In the genomic region with DNA sequence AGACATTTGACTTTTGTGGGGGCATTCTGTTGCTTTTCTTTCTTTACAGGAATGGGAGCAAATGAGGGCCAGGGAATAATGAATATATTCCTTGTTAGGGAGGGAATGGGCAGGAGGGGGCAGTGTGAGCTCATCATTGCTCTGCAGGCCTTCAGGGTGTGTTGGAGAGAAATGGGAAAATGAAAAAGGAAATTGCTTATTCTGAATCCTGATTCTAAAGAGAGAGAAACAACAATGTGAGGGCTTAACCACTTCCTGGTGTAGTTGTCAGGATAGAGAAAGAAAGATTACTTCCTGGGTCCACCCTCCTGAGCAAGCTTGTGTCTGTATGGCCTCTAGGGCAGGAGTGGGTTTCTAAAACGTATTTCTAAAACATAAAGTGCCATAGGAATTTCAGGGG, we compare ENCODE assay signal across 8 cellular contexts. TPM values are rescaled to one million over a fixed set of nuclear protein-coding genes. Genes with fewer than 3 reads are reported as not detected.
DNase-seq lines count a peak whose midpoint lies in the region; ATAC-seq and TF ChIP-seq lines count a peak whose summit lies in the region.

No MANE protein-coding gene starts in this region.

- peaks cover 56 to 63% (median 62%) of the 10 kb centered on the region in 3 donors for H3K4me1 Mint-ChIP-seq in naive B cell

- no peak for TF ChIP-seq POLR2A in erythroblast (IDR thresholded peaks at IDR 0.05; ENCODE audit: low read length)

- no peaks in the 10 kb centered on the region for H3K9me3 ChIP-seq in MG63

- peak overlapping the region; percentile 57 to 99 (median 96) for H3K27ac Mint-ChIP-seq in naive B cell

- H3K27me3 Mint-ChIP-seq in naive B cell: no peaks in the 10 kb centered on the region

- peaks cover 0 to 6% of the 10 kb centered on the region in 2 donors for H3K36me3 Mint-ChIP-seq in naive B cell

- no peak for DNase-seq in AG09319 (ENCODE audit: extremely low read depth, low read depth)
- DNase-seq in GM12865 (ENCODE audit: low read depth): peak; percentile 83
- peak; percentile 30 for DNase-seq in MG63
- peak; percentile 26 to 50 for DNase-seq in activated CD4-positive, alpha-beta T cell treated with anti-CD3 and anti-CD28 coated beads for 4 hours
- DNase-seq in erythroblast (lab: John Stamatoyannopoulos, UW): peak; percentile 37 to 75
- DNase-seq in naive B cell: peak; percentile 28
- no peak for DNase-seq in NCI-H524 treated with DMSO at 0.1 percent for 48 hours (lab: John Stamatoyannopoulos, UW)

- no peaks in the 10 kb centered on the region for H3K36me3 ChIP-seq in MG63

- H3K9me3 Mint-ChIP-seq in naive B cell: peaks cover 0 to 3% (median 2%) of the 10 kb centered on the region in 7 donors

- peak overlapping the region in 7 of 8 donors; percentile 7 to 85 (median 54) for H3K4me3 Mint-ChIP-seq in naive B cell

- TF ChIP-seq CTCF in AG09319 (IDR thresholded peaks at IDR 0.05; ENCODE audit: low read depth, low read length) (peak; percentile 28), GM12865 (IDR thresholded peaks at IDR 0.05; ENCODE audit: insufficient read depth, low read depth, low read length, missing control alignments) (peak; percentile 58)

- H3K4me3 ChIP-seq in GM12865 (ENCODE audit: low read depth, low read length) (no peak overlapping the region), MG63 (no peak overlapping the region)

- peak in 1 of 2 donors; percentile 8 for ATAC-seq in naive B cell (ENCODE audit: low read depth in 2 of 2)
- no peak for ATAC-seq in HG02885 (IDR thresholded peaks at IDR 0.05; ENCODE audit: poor library complexity, unreplicated experiment)

- H3K27me3 ChIP-seq in MG63: no peaks in the 10 kb centered on the region

RNA-seq across cellular contexts. Expression of a gene that starts 28.3 kb away (rescaled TPM):
- total RNA-seq in MG63 (2014; rRNA removed; shearing (Covaris generic); ENCODE audit: low replicate concordance): not detected in 2 replicates
- polyA plus RNA-seq in naive B cell (ENCODE audit: low read depth in 6 of 6): under 1 TPM in 5 of 6 donors, not detected in 1; 0.05 to 0.19 (median 0.08) TPM

Comparison
In these comparisons a context has a peak if more than half of its experiments do, and no peak if none do; other contexts are left out.
1. DNase-seq: peak in GM12865 (single experiment), MG63 (single experiment), activated CD4-positive, alpha-beta T cell treated with anti-CD3 and anti-CD28 coated beads for 4 hours (2 of 2), erythroblast (2 of 2) and naive B cell (single experiment); none in AG09319 (single experiment) and NCI-H524 treated with DMSO at 0.1 percent for 48 hours (single experiment).